In genomic region chr1:101178688-101179491, GRCh38 we compare ENCODE assay signal across 10 cellular contexts. TPM values are rescaled to one million over a fixed set of nuclear protein-coding genes. Genes with fewer than 3 reads are reported as not detected.
DNase-seq lines count a peak whose midpoint lies in the region; ATAC-seq and TF ChIP-seq lines count a peak whose summit lies in the region.
"Had no signal": no experiment of that assay in that cellular context is flagged by ENCODE, and none has a peak within 500 bp of the region (broad histone marks: within the 10 kb centered on the region; RNA-seq: fewer than 3 reads in every experiment).

No MANE protein-coding gene starts in this region.

- no peak overlapping the region for H3K27ac ChIP-seq in A673 (ENCODE audit: low read depth, low read length, poor library complexity, severe bottlenecking)
- H3K27ac ChIP-seq in mesenchymal stem cell (ENCODE audit: low read length, poor library complexity, severe bottlenecking), result no peak overlapping the region
- H3K27ac ChIP-seq: epithelial cell of prostate, SK-N-MC had no signal

- POLR2A ChIA-PET in A673 (lab: Charles Lee; ENCODE audit: low non-redundant PET), result no interaction called here

- H2BK120ac ChIP-seq in mesenchymal stem cell (ENCODE audit: low read depth, low read length), result no peak overlapping the region

- intact Hi-C loops in A673 (cut with micrococcal nuclease; ENCODE audit: unreplicated experiment), result no loop called here
- intact Hi-C loops in activated CD4-positive, alpha-beta T cell treated with anti-CD3 and anti-CD28 coated beads, Interleukin-2, amount 10 ng/mL, durations not matched to agents 24 days and 14 days (cut with micrococcal nuclease), result loop anchor here (1.0 to 5.0 kb wide), 15 partner anchors 11 to 732 kb away; partner anchors contain the start of genes DPH5 and SLC30A7

- no peaks in the 10 kb centered on the region for H3K9me3 ChIP-seq in A673 (ENCODE audit: low read depth, low read length, poor library complexity, severe bottlenecking)
- no peaks in the 10 kb centered on the region for H3K9me3 ChIP-seq in mesenchymal stem cell (ENCODE audit: control insufficient read depth, low read length)

- no peaks in the 10 kb centered on the region for H3K27me3 Mint-ChIP-seq in activated CD4-positive, alpha-beta T cell treated with anti-CD3 and anti-CD28 coated beads, Interleukin-2, amount 10 ng/mL, durations not matched to agents 24 days and 14 days
- H3K27me3 Mint-ChIP-seq in mesothelial cell of epicardium (ENCODE audit: low read depth), result no peaks in the 10 kb centered on the region

- no peaks in the 10 kb centered on the region for H3K79me1 ChIP-seq in mesenchymal stem cell (replicated peaks; ENCODE audit: low read length, poor library complexity, severe bottlenecking)

- no peak overlapping the region for H3K14ac ChIP-seq in mesenchymal stem cell (ENCODE audit: low read length in 2 of 2)

- H3K9ac ChIP-seq in mesenchymal stem cell (ENCODE audit: low read length), result no peak overlapping the region

- ATAC-seq in GM19023 (IDR thresholded peaks at IDR 0.05; ENCODE audit: unreplicated experiment) (peak; percentile 86), HG03025 (IDR thresholded peaks at IDR 0.05; ENCODE audit: low FRiP score, unreplicated experiment) (peak; percentile 85)

- H3K36me3 Mint-ChIP-seq in activated CD4-positive, alpha-beta T cell treated with anti-CD3 and anti-CD28 coated beads, Interleukin-2, amount 10 ng/mL, durations not matched to agents 24 days and 14 days (ENCODE audit: low read depth), result peaks cover under 1% of the 10 kb centered on the region
- no peaks in the 10 kb centered on the region for H3K36me3 Mint-ChIP-seq in mesothelial cell of epicardium

- H3K4ac ChIP-seq in mesenchymal stem cell (ENCODE audit: low read depth in 1 of 2, low read length in 2 of 2), result no peak overlapping the region

- H3K27ac Mint-ChIP-seq in activated CD4-positive, alpha-beta T cell treated with anti-CD3 and anti-CD28 coated beads, Interleukin-2, amount 10 ng/mL, durations not matched to agents 24 days and 14 days, result peak overlapping the region; percentile 98
- H3K27ac Mint-ChIP-seq in mesothelial cell of epicardium, result no peak overlapping the region

- H2AFZ ChIP-seq in mesenchymal stem cell (ENCODE audit: low read depth, low read length), result no peak overlapping the region

- H3K4me3 ChIP-seq in A673 (ENCODE audit: low read depth, low read length, poor library complexity, severe bottlenecking) (no peak overlapping the region), mesenchymal stem cell (ENCODE audit: insufficient read depth in 1 of 2, low read depth in 1 of 2, low read length in 2 of 2) (no peak overlapping the region)
- H3K4me3 ChIP-seq: SK-N-MC had no signal

- no peak for TF ChIP-seq CTCF in A673 (conservative IDR thresholded peaks at IDR 0.05; ENCODE audit: low read depth, low read length)
- no peak for TF ChIP-seq CTCF in mesothelial cell of epicardium (IDR thresholded peaks at IDR 0.05; ENCODE audit: unreplicated experiment)

- WGBS in mesenchymal stem cell, result 75% methylated on average over 7 of the region's 8 CpGs

- H3K9me3 Mint-ChIP-seq in activated CD4-positive, alpha-beta T cell treated with anti-CD3 and anti-CD28 coated beads, Interleukin-2, amount 10 ng/mL, durations not matched to agents 24 days and 14 days, result peaks cover 12% of the 10 kb centered on the region
- no peaks in the 10 kb centered on the region for H3K9me3 Mint-ChIP-seq in mesothelial cell of epicardium

- BruUV-seq in A673 (replicated peaks; lab: Mats Ljungman, UMichigan), result no TSS peak

- H3K27me3 ChIP-seq in A673 (replicated peaks; ENCODE audit: insufficient read depth, low read depth, low read length, poor library complexity) (no peaks in the 10 kb centered on the region), mesenchymal stem cell (ENCODE audit: control insufficient read depth in 1 of 2, insufficient read depth in 1 of 2, low read length in 2 of 2) (no peaks in the 10 kb centered on the region)

- H3K4me1 ChIP-seq in A673 (ENCODE audit: insufficient read depth, low read length, poor library complexity, severe bottlenecking), result no peaks in the 10 kb centered on the region
- H3K4me1 ChIP-seq in mesenchymal stem cell (ENCODE audit: control insufficient read depth, insufficient read depth, low read depth, low read length), result no peaks in the 10 kb centered on the region

- H3K36me3 ChIP-seq in A673 (ENCODE audit: insufficient read depth, low read length, poor library complexity, severe bottlenecking) (no peaks in the 10 kb centered on the region), mesenchymal stem cell (ENCODE audit: control insufficient read depth in 1 of 2, insufficient read depth in 2 of 2, low read depth in 1 of 2, low read length in 2 of 2) (no peaks in the 10 kb centered on the region)

- CTCF ChIA-PET in A673 (lab: Charles Lee), result no interaction called here

- H3K18ac ChIP-seq in mesenchymal stem cell (ENCODE audit: low read depth in 1 of 2, low read length in 2 of 2), result no peak overlapping the region

- no peak overlapping the region for H2BK5ac ChIP-seq in mesenchymal stem cell (ENCODE audit: low read depth, low read length, poor library complexity, severe bottlenecking)

- H3K4me3 Mint-ChIP-seq in activated CD4-positive, alpha-beta T cell treated with anti-CD3 and anti-CD28 coated beads, Interleukin-2, amount 10 ng/mL, durations not matched to agents 24 days and 14 days, result peak overlapping the region; percentile 77
- no peak overlapping the region for H3K4me3 Mint-ChIP-seq in mesothelial cell of epicardium

- H3K23ac ChIP-seq in mesenchymal stem cell (ENCODE audit: low read length in 2 of 2), result no peak overlapping the region

- peaks cover 59% of the 10 kb centered on the region for H3K4me1 Mint-ChIP-seq in activated CD4-positive, alpha-beta T cell treated with anti-CD3 and anti-CD28 coated beads, Interleukin-2, amount 10 ng/mL, durations not matched to agents 24 days and 14 days
- H3K4me1 Mint-ChIP-seq in mesothelial cell of epicardium, result peaks cover 20% of the 10 kb centered on the region

- no peak overlapping the region for H3K4me2 ChIP-seq in mesenchymal stem cell (ENCODE audit: low read length, poor library complexity, severe bottlenecking)

- no peak overlapping the region for H2AK5ac ChIP-seq in mesenchymal stem cell (ENCODE audit: low read length, severe bottlenecking)

- DNase-seq in A673 (ENCODE audit: low spot score) (peak; percentile 4), RPMI8226 (no peak), anterior cingulate cortex (lab: John Stamatoyannopoulos, UW) (no peak), mesenchymal stem cell (no peak), mesothelial cell of epicardium (ENCODE audit: low spot score in 2 of 2, unreplicated experiment in 2 of 2) (no peak)
- DNase-seq in activated CD4-positive, alpha-beta T cell treated with anti-CD3 and anti-CD28 coated beads, Interleukin-2, amount 10 ng/mL, durations not matched to agents 24 days and 14 days, result peak; percentile 82

- no peak overlapping the region for H2BK15ac ChIP-seq in mesenchymal stem cell (ENCODE audit: low read depth, poor library complexity, severe bottlenecking)

- H4K91ac ChIP-seq in mesenchymal stem cell (ENCODE audit: low read length), result no peak overlapping the region

- H2BK12ac ChIP-seq in mesenchymal stem cell (ENCODE audit: low read length in 2 of 2), result no peak overlapping the region

- no peak overlapping the region for H4K8ac ChIP-seq in mesenchymal stem cell (ENCODE audit: low read length)

RNA-seq across cellular contexts. Expression of gene S1PR1, which starts 57.9 kb away (rescaled TPM):
- total RNA-seq in A673 (2021) (0.85 and 1.1 TPM in 2 replicates), mesothelial cell of epicardium (21.5 to 25.5 TPM (median 23.5 TPM) in 3 replicates)
- 49.5 and 51.2 TPM in 2 replicates for total RNA-seq in activated CD4-positive, alpha-beta T cell treated with anti-CD3 and anti-CD28 coated beads, Interleukin-2, amount 10 ng/mL, durations not matched to agents 24 days and 14 days
- 3.3 TPM for polyA plus RNA-seq in mesenchymal stem cell (2013, experiment 1 of 2)
- polyA plus RNA-seq in mesenchymal stem cell (2013, experiment 2 of 2), result 3.9 TPM

Comparison
In these comparisons a context has a peak if more than half of its experiments do, and no peak if none do; other contexts are left out.
1. DNase-seq: peak in A673 (single experiment) and activated CD4-positive, alpha-beta T cell treated with anti-CD3 and anti-CD28 coated beads, Interleukin-2, amount 10 ng/mL, durations not matched to agents 24 days and 14 days (single experiment); none in RPMI8226 (single experiment), anterior cingulate cortex (0 of 58), mesenchymal stem cell (single experiment) and mesothelial cell of epicardium (0 of 2).
2. RNA of gene S1PR1, which starts 57.9 kb away (total RNA-seq): 49.5 to 51.2 TPM in activated CD4-positive, alpha-beta T cell treated with anti-CD3 and anti-CD28 coated beads, Interleukin-2, amount 10 ng/mL, durations not matched to agents 24 days and 14 days and 21.5 to 25.5 TPM in mesothelial cell of epicardium; 0.85 to 1.1 TPM in A673; every median in the first group is over 10 times any median in the second.